In genomic region chr1:112267929-112268328, GRCh38 we compare ENCODE assay signal across 16 cellular contexts.
DNase-seq lines count a peak whose midpoint lies in the region; ATAC-seq and TF ChIP-seq lines count a peak whose summit lies in the region.
"Had no signal": no experiment of that assay in that cellular context is flagged by ENCODE, and none has a peak within 500 bp of the region (broad histone marks: within the 10 kb centered on the region; RNA-seq: fewer than 3 reads in every experiment).

No MANE protein-coding gene starts in this region.

- TF ChIP-seq POLR2A in adrenal gland (IDR thresholded peaks at IDR 0.05) (no peak), thyroid gland (IDR thresholded peaks at IDR 0.05) (no peak)

- peak; percentile 85 for ATAC-seq in Right ventricle myocardium superior (ENCODE audit: poor library complexity)
- peak; percentile 50 for ATAC-seq in mucosa of descending colon
- ATAC-seq in HG03521 (IDR thresholded peaks at IDR 0.05; ENCODE audit: unreplicated experiment) = no peak
- no peak for ATAC-seq in HG02938 (IDR thresholded peaks at IDR 0.05; ENCODE audit: unreplicated experiment)
- ATAC-seq: natural killer cell had no signal

- no peaks in the 10 kb centered on the region for H3K9me3 ChIP-seq in adrenal gland (replicated peaks in 1 of 3)
- H3K9me3 ChIP-seq in mucosa of descending colon = no peaks in the 10 kb centered on the region
- H3K9me3 ChIP-seq in thyroid gland = no peaks in the 10 kb centered on the region
- H3K9me3 ChIP-seq: suprapubic skin had no signal

- H3K4me3 ChIP-seq in adrenal gland (no peak overlapping the region), mucosa of descending colon (no peak overlapping the region), thyroid gland (replicated peaks in 1 of 3) (no peak overlapping the region)
- H3K4me3 ChIP-seq: SK-N-MC, suprapubic skin had no signal

- peak; percentile 17 to 71 (median 40) for DNase-seq in adrenal gland
- DNase-seq in Right ventricle myocardium superior = peak; percentile 82
- peak in 2 of 3 donors; percentile 16 to 42 for DNase-seq in mucosa of descending colon
- DNase-seq in thyroid gland = peak; percentile 12 to 17
- no peak for DNase-seq in iPS-NIHi7 (ENCODE audit: extremely low spot score)
- DNase-seq: activated CD4-positive, alpha-beta T cell treated with anti-CD3 and anti-CD28 coated beads for 4 hours; activated CD8-positive, alpha-beta memory T cell treated with anti-CD3 and anti-CD28 coated beads, Interleukin-2, amount 50 U/mL, for 48 hours; MM.1S; natural killer cell; NCI-H187; NCI-H524 treated with DMSO at 0.1 percent for 48 hours; stimulated activated CD4-positive, alpha-beta T cell treated with anti-CD3 and anti-CD28 coated beads, Interleukin-2, amount 100 ng/mL, for 24 hours had no signal

- TF ChIP-seq CTCF in adrenal gland (IDR thresholded peaks at IDR 0.05) = no peak
- no peak for TF ChIP-seq CTCF in mucosa of descending colon (IDR thresholded peaks at IDR 0.05)
- TF ChIP-seq CTCF in thyroid gland (IDR thresholded peaks at IDR 0.05) = no peak

- intact Hi-C loops in adrenal gland (cut with DNase I) (no loop called here), Right ventricle myocardium superior (cut with DNase I) (no loop called here), mucosa of descending colon (cut with DNase I, micrococcal nuclease) (no loop called here), thyroid gland (cut with DNase I) (no loop called here)

- H3K27ac ChIP-seq in adrenal gland (peak overlapping the region in 2 of 5 donors; percentile 18 to 63), thyroid gland (peak overlapping the region in 2 of 3 donors; percentile 47 to 48)
- H3K27ac ChIP-seq: SK-N-MC, suprapubic skin had no signal

- H3K4me1 ChIP-seq in adrenal gland (replicated peaks in 1 of 2) (peaks cover 0 to 10% of the 10 kb centered on the region in 2 donors), mucosa of descending colon (ENCODE audit: low read depth) (peaks cover 4% of the 10 kb centered on the region), thyroid gland (peaks cover 14 to 27% of the 10 kb centered on the region in 2 donors)

- H3K27me3 ChIP-seq in adrenal gland (no peaks in the 10 kb centered on the region), thyroid gland (no peaks in the 10 kb centered on the region)

- H3K36me3 ChIP-seq in adrenal gland (replicated peaks in 1 of 2) (no peaks in the 10 kb centered on the region), mucosa of descending colon (ENCODE audit: low read depth) (no peaks in the 10 kb centered on the region), thyroid gland (no peaks in the 10 kb centered on the region)
- H3K36me3 ChIP-seq: suprapubic skin had no signal

Comparison
In these comparisons a context has a peak if more than half of its experiments do, and no peak if none do; other contexts are left out.
1. ATAC-seq: peak in Right ventricle myocardium superior (single experiment) and mucosa of descending colon (single experiment); none in HG03521 (single experiment) and HG02938 (single experiment).